Comparison of ENCODE assay signal across 19 cellular contexts in the genomic region with DNA sequence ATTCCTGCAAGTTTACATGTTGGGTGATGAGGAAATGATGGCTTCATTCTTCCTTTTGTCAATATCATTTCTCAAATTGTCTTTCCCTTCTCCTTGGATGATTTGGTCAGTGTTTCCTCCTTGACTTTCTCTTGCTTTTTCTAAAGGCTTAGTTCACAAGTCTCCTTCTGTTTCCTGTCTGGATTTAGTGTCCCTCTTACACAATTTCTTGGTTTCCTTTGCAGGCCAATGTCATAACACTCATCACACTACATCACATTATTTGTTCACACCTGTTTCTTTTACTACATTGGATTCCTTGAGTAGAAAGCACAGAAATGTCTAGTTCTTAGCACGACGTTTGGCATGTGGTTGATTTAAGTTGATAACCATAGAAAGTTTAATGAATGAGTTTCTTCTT.
"Had no signal": no experiment of that assay in that cellular context is flagged by ENCODE, and none has a peak within 500 bp of the region (broad histone marks: within the 10 kb centered on the region; RNA-seq: fewer than 3 reads in every experiment).

No MANE protein-coding gene starts in this region.

- H3K9me3 ChIP-seq: colonic mucosa, esophagus squamous epithelium, heart left ventricle, ovary, prostate gland, thyroid gland, upper lobe of right lung had no signal

- H3K4me3 ChIP-seq: colonic mucosa, dorsolateral prefrontal cortex, esophagus squamous epithelium, heart left ventricle, ovary, prostate gland, thyroid gland, upper lobe of right lung had no signal

- H3K27me3 ChIP-seq: colonic mucosa, dorsolateral prefrontal cortex, esophagus squamous epithelium, heart left ventricle, ovary, thyroid gland, upper lobe of right lung had no signal

- DNase-seq: activated CD4-positive, alpha-beta memory T cell treated with anti-CD3 and anti-CD28 coated beads for 36 hours; activated CD4-positive, alpha-beta T cell treated with anti-CD3 and anti-CD28 coated beads for 4 hours; activated CD4-positive, CD25-positive, alpha-beta regulatory T cell; activated naive CD4-positive, alpha-beta T cell treated with Interleukin-2 at 50 U/mL for 16 hours; activated naive CD8-positive, alpha-beta T cell treated with anti-CD3 and anti-CD28 coated beads for 36 hours; activated T-cell treated with anti-CD3 and anti-CD28 coated beads, Interleukin-2, amount 50 U/mL, for 48 hours; colonic mucosa; dorsolateral prefrontal cortex; esophagus squamous epithelium; heart left ventricle; left cardiac atrium; midbrain; natural killer cell; ovary; stimulated activated CD4-positive, alpha-beta T cell treated with anti-CD3 and anti-CD28 coated beads, Interleukin-4, amount 100 ng/mL, for 1 hour; stimulated activated naive CD4-positive, alpha-beta T cell; thyroid gland; upper lobe of right lung had no signal

- H3K27ac ChIP-seq: colonic mucosa, dorsolateral prefrontal cortex, esophagus squamous epithelium, heart left ventricle, ovary, prostate gland, thyroid gland, upper lobe of right lung had no signal

- H3K36me3 Mint-ChIP-seq: activated CD4-positive, alpha-beta memory T cell treated with anti-CD3 and anti-CD28 coated beads for 36 hours; activated naive CD8-positive, alpha-beta T cell treated with anti-CD3 and anti-CD28 coated beads for 36 hours; natural killer cell had no signal

- H3K4me3 Mint-ChIP-seq: activated CD4-positive, alpha-beta memory T cell treated with anti-CD3 and anti-CD28 coated beads for 36 hours; activated naive CD8-positive, alpha-beta T cell treated with anti-CD3 and anti-CD28 coated beads for 36 hours; natural killer cell had no signal

- H3K27me3 Mint-ChIP-seq: activated CD4-positive, alpha-beta memory T cell treated with anti-CD3 and anti-CD28 coated beads for 36 hours; activated naive CD8-positive, alpha-beta T cell treated with anti-CD3 and anti-CD28 coated beads for 36 hours had no signal

- H3K27ac Mint-ChIP-seq: activated CD4-positive, alpha-beta memory T cell treated with anti-CD3 and anti-CD28 coated beads for 36 hours; activated naive CD8-positive, alpha-beta T cell treated with anti-CD3 and anti-CD28 coated beads for 36 hours; natural killer cell had no signal

- H3K4me1 Mint-ChIP-seq: activated naive CD8-positive, alpha-beta T cell treated with anti-CD3 and anti-CD28 coated beads for 36 hours; natural killer cell had no signal

- H3K36me3 ChIP-seq: colonic mucosa, esophagus squamous epithelium, heart left ventricle, ovary, prostate gland, thyroid gland, upper lobe of right lung had no signal

- ATAC-seq: heart left ventricle, left cardiac atrium, natural killer cell, upper lobe of right lung had no signal

- H3K4me1 ChIP-seq: colonic mucosa, esophagus squamous epithelium, heart left ventricle, prostate gland, thyroid gland, upper lobe of right lung had no signal
